Comparison of ENCODE assay signal across 1 cellular context in the genomic region with DNA sequence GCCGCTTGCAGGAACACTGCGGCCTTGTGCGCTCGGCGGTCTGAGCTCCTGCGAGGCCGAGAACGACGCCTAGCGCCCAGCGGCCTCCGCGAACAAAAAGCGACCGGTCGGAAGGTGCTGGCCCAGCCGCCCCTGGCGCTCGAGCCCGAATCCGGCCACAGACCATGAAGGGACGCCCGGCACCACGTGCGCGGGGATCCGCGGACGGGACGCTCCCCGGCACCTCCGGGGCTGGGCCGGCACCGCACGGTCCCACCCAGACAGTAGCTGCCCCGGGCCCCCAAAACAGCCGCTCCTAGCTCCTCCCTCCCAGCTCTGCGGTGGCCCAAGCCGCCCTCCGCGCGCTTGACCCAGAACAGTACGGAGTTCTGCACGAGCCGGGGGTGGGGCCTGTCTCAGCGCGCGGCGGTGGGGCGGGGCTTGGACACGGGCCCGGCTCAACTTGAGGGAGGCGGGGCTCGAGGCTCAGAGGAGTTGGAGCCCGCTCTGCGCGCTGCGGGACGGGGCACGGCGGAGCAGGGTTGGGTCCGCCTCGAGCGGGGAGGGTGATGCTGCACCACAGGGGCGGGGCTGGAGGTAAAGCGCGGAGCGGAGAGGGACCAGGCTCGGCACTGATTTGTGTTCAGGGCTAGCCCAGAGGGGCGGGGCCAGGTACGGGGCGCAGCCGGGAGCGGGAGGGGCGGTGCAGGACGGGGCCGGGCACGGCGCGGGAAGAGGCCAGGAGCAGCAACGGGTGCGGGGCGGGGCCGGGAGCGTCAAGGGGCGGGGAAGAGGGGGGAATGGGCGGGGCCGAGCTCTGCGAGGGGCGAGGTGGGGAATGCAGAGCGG.
TF ChIP-seq lines count a peak whose summit lies in the region.

No MANE protein-coding gene starts in this region.

TF ChIP-seq in K562, 482 proteins besides CTCF, POLR2A, EP300 and RAD21 (continued from another document and continues in another):
- TF ChIP-seq, protein P1, sequence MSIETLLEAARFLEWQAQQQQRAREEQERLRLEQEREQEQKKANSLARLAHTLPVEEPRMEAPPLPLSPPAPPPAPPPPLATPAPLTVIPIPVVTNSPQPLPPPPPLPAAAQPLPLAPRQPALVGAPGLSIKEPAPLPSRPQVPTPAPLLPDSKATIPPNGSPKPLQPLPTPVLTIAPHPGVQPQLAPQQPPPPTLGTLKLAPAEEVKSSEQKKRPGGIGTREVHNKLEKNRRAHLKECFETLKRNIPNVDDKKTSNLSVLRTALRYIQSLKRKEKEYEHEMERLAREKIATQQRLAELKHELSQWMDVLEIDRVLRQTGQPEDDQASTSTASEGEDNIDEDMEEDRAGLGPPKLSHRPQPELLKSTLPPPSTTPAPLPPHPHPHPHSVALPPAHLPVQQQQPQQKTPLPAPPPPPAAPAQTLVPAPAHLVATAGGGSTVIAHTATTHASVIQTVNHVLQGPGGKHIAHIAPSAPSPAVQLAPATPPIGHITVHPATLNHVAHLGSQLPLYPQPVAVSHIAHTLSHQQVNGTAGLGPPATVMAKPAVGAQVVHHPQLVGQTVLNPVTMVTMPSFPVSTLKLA (conservative IDR thresholded peaks at IDR 0.05), result peak; percentile 95 to 97
- TF ChIP-seq KLF13 (tag; IDR thresholded peaks at IDR 0.05; ENCODE audit: borderline replicate concordance, low read depth), result no peak
- no peak for TF ChIP-seq SNRNP70 (optimal IDR thresholded peaks at IDR 0.05; ENCODE audit: low read depth, low read length)
- TF ChIP-seq ETV1 (tag; conservative IDR thresholded peaks at IDR 0.05; ENCODE audit: low read depth), result no peak
- peak; percentile 83; the same call in 1 of the 2 replicates for TF ChIP-seq CBX1 (IDR thresholded peaks at IDR 0.05; ENCODE audit: low read depth)
- TF ChIP-seq ZNF263 (CRISPR knock-in tag; IDR thresholded peaks at IDR 0.05; ENCODE audit: borderline replicate concordance), result peak; percentile 62; the same call in 1 of the 2 replicates
- TF ChIP-seq, protein P2, sequence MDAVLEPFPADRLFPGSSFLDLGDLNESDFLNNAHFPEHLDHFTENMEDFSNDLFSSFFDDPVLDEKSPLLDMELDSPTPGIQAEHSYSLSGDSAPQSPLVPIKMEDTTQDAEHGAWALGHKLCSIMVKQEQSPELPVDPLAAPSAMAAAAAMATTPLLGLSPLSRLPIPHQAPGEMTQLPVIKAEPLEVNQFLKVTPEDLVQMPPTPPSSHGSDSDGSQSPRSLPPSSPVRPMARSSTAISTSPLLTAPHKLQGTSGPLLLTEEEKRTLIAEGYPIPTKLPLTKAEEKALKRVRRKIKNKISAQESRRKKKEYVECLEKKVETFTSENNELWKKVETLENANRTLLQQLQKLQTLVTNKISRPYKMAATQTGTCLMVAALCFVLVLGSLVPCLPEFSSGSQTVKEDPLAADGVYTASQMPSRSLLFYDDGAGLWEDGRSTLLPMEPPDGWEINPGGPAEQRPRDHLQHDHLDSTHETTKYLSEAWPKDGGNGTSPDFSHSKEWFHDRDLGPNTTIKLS (IDR thresholded peaks at IDR 0.05; ENCODE audit: borderline replicate concordance, low read depth), result peak; percentile 79; the same call in 1 of the 2 replicates
- no peak for TF ChIP-seq SREBF1 (IDR thresholded peaks at IDR 0.05; ENCODE audit: borderline replicate concordance, low read depth, low read length)
- TF ChIP-seq CHD1 (IDR thresholded peaks at IDR 0.05; ENCODE audit: low read length), result peak; percentile 61
- no peak for TF ChIP-seq FOXA1 (IDR thresholded peaks at IDR 0.05; ENCODE audit: borderline replicate concordance)
- TF ChIP-seq NFIC (IDR thresholded peaks at IDR 0.05), result peak; percentile 90
- peak; percentile 55 for TF ChIP-seq CREB1 (IDR thresholded peaks at IDR 0.05)
- peak; percentile 74 for TF ChIP-seq CREB1 (CRISPR knock-in tag; IDR thresholded peaks at IDR 0.05)
- no peak for TF ChIP-seq RFX7 (CRISPR knock-in tag; IDR thresholded peaks at IDR 0.05)
- TF ChIP-seq KDM2B (CRISPR knock-in tag; IDR thresholded peaks at IDR 0.05), result peak; percentile 57; the same call in 1 of the 2 replicates
- TF ChIP-seq NEUROD1 (IDR thresholded peaks at IDR 0.05; ENCODE audit: borderline replicate concordance, low read depth, low read length, partially characterized antibody), result peak; percentile 82
- TF ChIP-seq ZNF431 (CRISPR knock-in tag; IDR thresholded peaks at IDR 0.05), result peak; percentile 77
- TF ChIP-seq POLR2AphosphoS5 (IDR thresholded peaks at IDR 0.05; ENCODE audit: control insufficient read depth, insufficient read depth, low read depth, low read length), result peak; percentile 50
- TF ChIP-seq ZNF408 (CRISPR knock-in tag; IDR thresholded peaks at IDR 0.05; ENCODE audit: low read depth), result no peak
- no peak; the same call in 1 of the 2 replicates for TF ChIP-seq ZBTB7A (IDR thresholded peaks at IDR 0.05; ENCODE audit: borderline replicate concordance, control insufficient read depth, low read depth, low read length)
- no peak for TF ChIP-seq NR4A1 (CRISPR knock-in tag; IDR thresholded peaks at IDR 0.05)
- TF ChIP-seq NR4A1 (tag; IDR thresholded peaks at IDR 0.05), result peak; percentile 53
- TF ChIP-seq FOXP1 (CRISPR knock-in tag; IDR thresholded peaks at IDR 0.05), result peak; percentile 92
- TF ChIP-seq, protein P3, sequence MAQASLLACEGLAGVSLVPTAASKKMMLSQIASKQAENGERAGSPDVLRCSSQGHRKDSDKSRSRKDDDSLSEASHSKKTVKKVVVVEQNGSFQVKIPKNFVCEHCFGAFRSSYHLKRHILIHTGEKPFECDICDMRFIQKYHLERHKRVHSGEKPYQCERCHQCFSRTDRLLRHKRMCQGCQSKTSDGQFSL (CRISPR knock-in tag; IDR thresholded peaks at IDR 0.05), result peak; percentile 53; the same call in 1 of the 2 replicates
- TF ChIP-seq, protein P3 (tag; IDR thresholded peaks at IDR 0.05), result no peak
- TF ChIP-seq RBFOX2 (IDR thresholded peaks at IDR 0.05; ENCODE audit: low read depth, low read length), result peak; percentile 96
- no peak for TF ChIP-seq RBM39 (optimal IDR thresholded peaks at IDR 0.05; ENCODE audit: low read depth, low read length)
- peak in 1 of 2 experiments; percentile 83; a peak in 2 of 4 replicates for TF ChIP-seq HDAC1 (IDR thresholded peaks at IDR 0.05)
- TF ChIP-seq MYNN (IDR thresholded peaks at IDR 0.05), result peak; percentile 49; the same call in 1 of the 2 replicates
- TF ChIP-seq MYNN (CRISPR knock-in tag; IDR thresholded peaks at IDR 0.05), result no peak
- TF ChIP-seq, protein P4, sequence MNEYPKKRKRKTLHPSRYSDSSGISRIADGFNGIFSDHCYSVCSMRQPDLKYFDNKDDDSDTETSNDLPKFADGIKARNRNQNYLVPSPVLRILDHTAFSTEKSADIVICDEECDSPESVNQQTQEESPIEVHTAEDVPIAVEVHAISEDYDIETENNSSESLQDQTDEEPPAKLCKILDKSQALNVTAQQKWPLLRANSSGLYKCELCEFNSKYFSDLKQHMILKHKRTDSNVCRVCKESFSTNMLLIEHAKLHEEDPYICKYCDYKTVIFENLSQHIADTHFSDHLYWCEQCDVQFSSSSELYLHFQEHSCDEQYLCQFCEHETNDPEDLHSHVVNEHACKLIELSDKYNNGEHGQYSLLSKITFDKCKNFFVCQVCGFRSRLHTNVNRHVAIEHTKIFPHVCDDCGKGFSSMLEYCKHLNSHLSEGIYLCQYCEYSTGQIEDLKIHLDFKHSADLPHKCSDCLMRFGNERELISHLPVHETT (CRISPR knock-in tag; conservative IDR thresholded peaks at IDR 0.05 in 1 of 2, IDR thresholded peaks at IDR 0.05 in 1 of 2), result peak in 1 of 2 experiments; percentile 52; a peak in 2 of 4 replicates
- TF ChIP-seq NFATC3 (IDR thresholded peaks at IDR 0.05), result no peak
- no peak for TF ChIP-seq ZKSCAN8 (CRISPR knock-in tag; IDR thresholded peaks at IDR 0.05)
- TF ChIP-seq, protein P5, sequence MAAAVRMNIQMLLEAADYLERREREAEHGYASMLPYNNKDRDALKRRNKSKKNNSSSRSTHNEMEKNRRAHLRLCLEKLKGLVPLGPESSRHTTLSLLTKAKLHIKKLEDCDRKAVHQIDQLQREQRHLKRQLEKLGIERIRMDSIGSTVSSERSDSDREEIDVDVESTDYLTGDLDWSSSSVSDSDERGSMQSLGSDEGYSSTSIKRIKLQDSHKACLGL (CRISPR knock-in tag; IDR thresholded peaks at IDR 0.05; ENCODE audit: borderline replicate concordance, poor library complexity, severe bottlenecking), result peak; percentile 63
- TF ChIP-seq TFE3 (CRISPR knock-in tag; IDR thresholded peaks at IDR 0.05), result no peak
- TF ChIP-seq, protein P6, sequence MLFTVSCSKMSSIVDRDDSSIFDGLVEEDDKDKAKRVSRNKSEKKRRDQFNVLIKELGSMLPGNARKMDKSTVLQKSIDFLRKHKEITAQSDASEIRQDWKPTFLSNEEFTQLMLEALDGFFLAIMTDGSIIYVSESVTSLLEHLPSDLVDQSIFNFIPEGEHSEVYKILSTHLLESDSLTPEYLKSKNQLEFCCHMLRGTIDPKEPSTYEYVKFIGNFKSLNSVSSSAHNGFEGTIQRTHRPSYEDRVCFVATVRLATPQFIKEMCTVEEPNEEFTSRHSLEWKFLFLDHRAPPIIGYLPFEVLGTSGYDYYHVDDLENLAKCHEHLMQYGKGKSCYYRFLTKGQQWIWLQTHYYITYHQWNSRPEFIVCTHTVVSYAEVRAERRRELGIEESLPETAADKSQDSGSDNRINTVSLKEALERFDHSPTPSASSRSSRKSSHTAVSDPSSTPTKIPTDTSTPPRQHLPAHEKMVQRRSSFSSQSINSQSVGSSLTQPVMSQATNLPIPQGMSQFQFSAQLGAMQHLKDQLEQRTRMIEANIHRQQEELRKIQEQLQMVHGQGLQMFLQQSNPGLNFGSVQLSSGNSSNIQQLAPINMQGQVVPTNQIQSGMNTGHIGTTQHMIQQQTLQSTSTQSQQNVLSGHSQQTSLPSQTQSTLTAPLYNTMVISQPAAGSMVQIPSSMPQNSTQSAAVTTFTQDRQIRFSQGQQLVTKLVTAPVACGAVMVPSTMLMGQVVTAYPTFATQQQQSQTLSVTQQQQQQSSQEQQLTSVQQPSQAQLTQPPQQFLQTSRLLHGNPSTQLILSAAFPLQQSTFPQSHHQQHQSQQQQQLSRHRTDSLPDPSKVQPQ (CRISPR knock-in tag; IDR thresholded peaks at IDR 0.05; ENCODE audit: borderline replicate concordance), result peak; percentile 44; the same call in 1 of the 2 replicates
- peak; percentile 97 for TF ChIP-seq POLR2G (IDR thresholded peaks at IDR 0.05; ENCODE audit: low read depth, low read length)
- TF ChIP-seq, protein P7, sequence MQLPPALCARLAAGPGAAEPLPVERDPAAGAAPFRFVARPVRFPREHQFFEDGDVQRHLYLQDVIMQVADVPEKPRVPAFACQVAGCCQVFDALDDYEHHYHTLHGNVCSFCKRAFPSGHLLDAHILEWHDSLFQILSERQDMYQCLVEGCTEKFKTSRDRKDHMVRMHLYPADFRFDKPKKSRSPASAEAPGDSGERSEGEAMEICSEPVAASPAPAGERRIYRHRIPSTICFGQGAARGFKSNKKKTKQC (CRISPR knock-in tag; IDR thresholded peaks at IDR 0.05), result peak; percentile 87
- TF ChIP-seq ETV5 (CRISPR knock-in tag; IDR thresholded peaks at IDR 0.05; ENCODE audit: low read depth), result no peak; the same call in 1 of the 2 replicates
- TF ChIP-seq REST (CRISPR knock-in tag; IDR thresholded peaks at IDR 0.05; ENCODE audit: low read depth), result 0 out of 2 replicates have a peak, but pooled peaks have one; percentile 42
- TF ChIP-seq SIN3A (IDR thresholded peaks at IDR 0.05; ENCODE audit: borderline replicate concordance in 2 of 2, control insufficient read depth in 1 of 2, low read depth in 2 of 2, low read length in 2 of 2), result peak in 1 of 2 experiments; percentile 17; a peak in 1 of 4 replicates
- TF ChIP-seq BHLHE40 (IDR thresholded peaks at IDR 0.05; ENCODE audit: low read length), result peak; percentile 91
- TF ChIP-seq ZNF644 (tag; IDR thresholded peaks at IDR 0.05; ENCODE audit: low read depth), result 0 out of 2 replicates have a peak, but pooled peaks have one; percentile 51
- peak; percentile 80 to 83 for TF ChIP-seq NRF1 (conservative IDR thresholded peaks at IDR 0.05 in 1 of 2, IDR thresholded peaks at IDR 0.05 in 1 of 2)
- TF ChIP-seq FOXJ2 (tag; IDR thresholded peaks at IDR 0.05), result peak; percentile 78
- peak; percentile 77 for TF ChIP-seq POLR2B (IDR thresholded peaks at IDR 0.05; ENCODE audit: low read depth, partially characterized antibody)
